24 cellular contexts compared by ENCODE assay signal in the genomic region with DNA sequence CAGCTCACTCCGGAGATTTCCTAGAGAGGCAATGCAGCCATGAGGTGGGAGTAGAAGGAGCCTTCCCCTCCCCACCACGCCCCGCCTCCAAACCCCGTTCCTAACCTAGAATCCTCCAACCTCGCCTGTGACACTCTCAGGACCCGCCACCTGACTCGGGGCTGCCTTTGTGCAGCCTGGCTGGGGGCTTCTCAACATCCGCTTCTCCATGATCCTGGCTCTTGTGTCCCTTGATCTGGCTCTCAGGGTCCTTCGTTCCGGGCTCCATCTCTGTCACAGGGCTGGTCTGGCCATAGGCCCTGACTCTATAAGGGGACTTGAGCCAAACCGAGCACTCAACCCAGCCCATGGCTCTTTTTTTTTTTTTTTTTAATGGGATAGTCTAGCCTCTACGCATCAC. TPM values are rescaled to one million over a fixed set of nuclear protein-coding genes. Genes with fewer than 3 reads are reported as not detected.
"Had no signal": no experiment of that assay in that cellular context is flagged by ENCODE, and none has a peak within 500 bp of the region (broad histone marks: within the 10 kb centered on the region; RNA-seq: fewer than 3 reads in every experiment).

No MANE protein-coding gene starts in this region.

- H3K4me3 Mint-ChIP-seq: activated B cell treated with CpG ODN at 0.5 μM for 24 hours; activated CD4-positive, alpha-beta memory T cell treated with anti-CD3 and anti-CD28 coated beads for 36 hours; activated CD4-positive, alpha-beta T cell treated with anti-CD3 and anti-CD28 coated beads, Interleukin-2, amount 10 ng/mL, durations not matched to agents 24 days and 14 days; activated CD8-positive, alpha-beta T cell treated with anti-CD3 and anti-CD28 coated beads for 36 hours; activated naive CD4-positive, alpha-beta T cell treated with anti-CD3 and anti-CD28 coated beads for 36 hours; activated naive CD8-positive, alpha-beta T cell treated with anti-CD3 and anti-CD28 coated beads for 36 hours; activated T-cell treated with anti-CD3 and anti-CD28 coated beads, Interleukin-2, amount 50 U/mL, for 72 hours; activated T-helper 1 cell treated with anti-CD3 and anti-CD28 coated beads, Interleukin-12 subunit alpha, Interleukin-12 subunit beta, Interleukin-2, Interleukin-4 antibody, amounts not matched to agents 30 ng/mL and 10 ng/mL and 1 ng/mL, durations not matched to agents 14 hours and 24 hours and 36 hours; activated T-helper 17 cell treated with anti-CD3 and anti-CD28 coated beads, Interleukin-2, amount 50 U/mL, for 72 hours; T-helper 1 cell treated with Interleukin-12 subunit alpha and Interleukin-12 subunit beta and Interleukin-4 antibody, amounts not matched to agents 30 μg/mL and 1 μg/mL, for 36 hours; T-helper 2 cell treated with Interferon-gamma antibody and Interleukin-4, amounts not matched to agents 5 μg/mL and 100 μg/mL, for 36 hours had no signal

- H3K4me3 ChIP-seq: adrenal gland, body of pancreas, breast epithelium had no signal

- H3K27ac ChIP-seq: adrenal gland, body of pancreas, brain microvascular endothelial cell, breast epithelium, VCaP had no signal

- H3K27ac Mint-ChIP-seq: activated B cell treated with CpG ODN at 0.5 μM for 24 hours; activated CD4-positive, alpha-beta memory T cell treated with anti-CD3 and anti-CD28 coated beads for 36 hours; activated CD4-positive, alpha-beta T cell treated with anti-CD3 and anti-CD28 coated beads, Interleukin-2, amount 10 ng/mL, durations not matched to agents 24 days and 14 days; activated CD8-positive, alpha-beta T cell treated with anti-CD3 and anti-CD28 coated beads for 36 hours; activated naive CD4-positive, alpha-beta T cell treated with anti-CD3 and anti-CD28 coated beads for 36 hours; activated naive CD8-positive, alpha-beta T cell treated with anti-CD3 and anti-CD28 coated beads for 36 hours; activated T-cell treated with anti-CD3 and anti-CD28 coated beads, Interleukin-2, amount 50 U/mL, for 72 hours; activated T-helper 1 cell treated with anti-CD3 and anti-CD28 coated beads, Interleukin-12 subunit alpha, Interleukin-12 subunit beta, Interleukin-2, Interleukin-4 antibody, amounts not matched to agents 30 ng/mL and 10 ng/mL and 1 ng/mL, durations not matched to agents 14 hours and 24 hours and 36 hours; activated T-helper 17 cell treated with anti-CD3 and anti-CD28 coated beads, Interleukin-2, amount 50 U/mL, for 72 hours; T-helper 1 cell treated with Interleukin-12 subunit alpha and Interleukin-12 subunit beta and Interleukin-4 antibody, amounts not matched to agents 30 μg/mL and 1 μg/mL, for 36 hours; T-helper 2 cell treated with Interferon-gamma antibody and Interleukin-4, amounts not matched to agents 5 μg/mL and 100 μg/mL, for 36 hours had no signal

- H3K4me1 ChIP-seq: adrenal gland, body of pancreas, breast epithelium had no signal

- H3K27me3 Mint-ChIP-seq: activated B cell treated with CpG ODN at 0.5 μM for 24 hours; activated CD4-positive, alpha-beta memory T cell treated with anti-CD3 and anti-CD28 coated beads for 36 hours; activated CD4-positive, alpha-beta T cell treated with anti-CD3 and anti-CD28 coated beads, Interleukin-2, amount 10 ng/mL, durations not matched to agents 24 days and 14 days; activated CD8-positive, alpha-beta T cell treated with anti-CD3 and anti-CD28 coated beads for 36 hours; activated naive CD8-positive, alpha-beta T cell treated with anti-CD3 and anti-CD28 coated beads for 36 hours; activated T-helper 17 cell treated with anti-CD3 and anti-CD28 coated beads, Interleukin-2, amount 50 U/mL, for 72 hours had no signal

- DNase-seq: activated naive CD4-positive, alpha-beta T cell treated with anti-CD3 and anti-CD28 coated beads, Interleukin-2, amount 50 U/mL, for 16 hours; amniotic stem cell; aorta; brain microvascular endothelial cell had no signal

- H3K9me3 ChIP-seq: adrenal gland, body of pancreas, breast epithelium had no signal

- H3K36me3 ChIP-seq: adrenal gland, brain microvascular endothelial cell, breast epithelium had no signal

- H3K27me3 ChIP-seq: adrenal gland, body of pancreas, brain microvascular endothelial cell, breast epithelium had no signal

- H3K4me1 Mint-ChIP-seq: activated B cell treated with CpG ODN at 0.5 μM for 24 hours had no signal

- H3K9me3 Mint-ChIP-seq: activated CD4-positive, alpha-beta T cell treated with anti-CD3 and anti-CD28 coated beads, Interleukin-2, amount 10 ng/mL, durations not matched to agents 24 days and 14 days; activated CD8-positive, alpha-beta T cell treated with anti-CD3 and anti-CD28 coated beads for 36 hours; activated naive CD4-positive, alpha-beta T cell treated with anti-CD3 and anti-CD28 coated beads for 36 hours; activated naive CD4-positive, alpha-beta T cell treated with anti-CD3 and anti-CD28 coated beads, Interleukin-2, amount 50 U/mL, for 72 hours; activated naive CD8-positive, alpha-beta T cell treated with anti-CD3 and anti-CD28 coated beads for 36 hours; activated T-cell treated with anti-CD3 and anti-CD28 coated beads, Interleukin-2, amount 50 U/mL, for 4 hours; activated T-cell treated with anti-CD3 and anti-CD28 coated beads, Interleukin-2, amount 50 U/mL, for 72 hours; activated T-helper 17 cell treated with anti-CD3 and anti-CD28 coated beads, Interleukin-2, amount 50 U/mL, for 72 hours had no signal

RNA-seq across cellular contexts. Expression of gene CDRT15, which starts 24.3 kb away (rescaled TPM):
- total RNA-seq: activated B cell treated with CpG ODN at 0.5 μM for 24 hours; activated CD4-positive, alpha-beta memory T cell treated with anti-CD3 and anti-CD28 coated beads for 36 hours; activated CD4-positive, alpha-beta T cell treated with anti-CD3 and anti-CD28 coated beads, Interleukin-2, amount 10 ng/mL, durations not matched to agents 24 days and 14 days; activated CD8-positive, alpha-beta memory T cell treated with anti-CD3 and anti-CD28 coated beads for 36 hours; activated CD8-positive, alpha-beta T cell treated with anti-CD3 and anti-CD28 coated beads for 36 hours; activated naive CD4-positive, alpha-beta T cell treated with anti-CD3 and anti-CD28 coated beads for 36 hours; activated naive CD4-positive, alpha-beta T cell treated with anti-CD3 and anti-CD28 coated beads, Interleukin-2, amount 50 U/mL, for 72 hours; activated naive CD8-positive, alpha-beta T cell treated with anti-CD3 and anti-CD28 coated beads for 36 hours; activated T-cell treated with anti-CD3 and anti-CD28 coated beads, Interleukin-2, amount 50 U/mL, for 4 hours; activated T-cell treated with anti-CD3 and anti-CD28 coated beads, Interleukin-2, amount 50 U/mL, for 72 hours; activated T-helper 1 cell treated with anti-CD3 and anti-CD28 coated beads, Interleukin-12 subunit alpha, Interleukin-12 subunit beta, Interleukin-2, Interleukin-4 antibody, amounts not matched to agents 30 ng/mL and 10 ng/mL and 1 ng/mL, durations not matched to agents 14 hours and 24 hours and 36 hours; activated T-helper 17 cell treated with anti-CD3 and anti-CD28 coated beads, Interleukin-2, amount 50 U/mL, for 72 hours; adrenal gland; aorta; astrocyte; body of pancreas; breast epithelium; cardiac septum had no signal
